Comparison of ENCODE assay signal across 14 cellular contexts in genomic region chr19:1599460-1599846, GRCh38.
"Had no signal": no experiment of that assay in that cellular context is flagged by ENCODE, and none has a peak within 500 bp of the region (broad histone marks: within the 10 kb centered on the region; RNA-seq: fewer than 3 reads in every experiment).

No MANE protein-coding gene starts in this region.

- H3K9me3 Mint-ChIP-seq: naive thymus-derived CD8-positive, alpha-beta T cell; type B pancreatic cell had no signal

- H3K36me3 Mint-ChIP-seq: type B pancreatic cell had no signal

- H3K4me3 ChIP-seq: colonic mucosa, hepatocyte, sigmoid colon, skin epidermis, uterus had no signal

- H3K36me3 ChIP-seq: uterus had no signal

- H3K27ac Mint-ChIP-seq: type B pancreatic cell had no signal

- H2AFZ ChIP-seq: hepatocyte had no signal

- H3K27me3 ChIP-seq: colonic mucosa, hepatocyte, sigmoid colon, uterus had no signal

- ATAC-seq: left colon; naive thymus-derived CD8-positive, alpha-beta T cell had no signal

- H3K9me3 ChIP-seq: colonic mucosa, sigmoid colon, uterus had no signal

- H3K4me3 Mint-ChIP-seq: type B pancreatic cell had no signal

- H3K27ac ChIP-seq: colonic mucosa, hepatocyte, sigmoid colon, skin epidermis, uterus had no signal

- DNase-seq: colonic mucosa; dermis blood vessel endothelial cell; foreskin melanocyte; head of caudate nucleus; left colon; naive thymus-derived CD8-positive, alpha-beta T cell; sigmoid colon; stimulated activated CD4-positive, alpha-beta T cell treated with anti-CD3 and anti-CD28 coated beads, Interleukin-2, amount 100 ng/mL, for 24 hours; stimulated activated CD4-positive, alpha-beta T cell treated with anti-CD3 and anti-CD28 coated beads, Interleukin-4, amount 100 ng/mL, for 4 hours; stimulated activated naive CD4-positive, alpha-beta T cell; uterus had no signal

- H3K27me3 Mint-ChIP-seq: naive thymus-derived CD8-positive, alpha-beta T cell; type B pancreatic cell had no signal

- H3K4me2 ChIP-seq: hepatocyte had no signal
